ENCODE assay signal across 13 cellular contexts in the genomic region with DNA sequence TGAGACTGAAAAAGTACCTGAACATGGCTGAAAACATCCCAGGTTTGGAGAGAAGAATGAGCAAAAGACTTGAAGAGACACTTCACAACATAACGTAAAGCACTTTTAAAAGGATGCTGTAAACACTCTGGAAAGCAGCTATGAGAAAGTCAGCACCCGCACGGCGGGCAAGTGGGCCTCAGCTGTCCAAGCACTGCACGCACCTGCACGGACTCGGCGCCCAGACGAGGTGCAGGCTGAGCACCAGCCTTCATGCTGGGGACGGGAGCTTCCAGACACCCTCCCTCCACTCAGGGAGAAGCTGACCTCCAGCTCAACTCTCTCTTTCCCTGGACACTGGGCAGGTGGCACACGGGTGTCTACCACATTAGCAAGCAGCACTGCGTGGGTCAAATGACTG.
"Had no signal": no experiment of that assay in that cellular context is flagged by ENCODE, and none has a peak within 500 bp of the region (broad histone marks: within the 10 kb centered on the region; RNA-seq: fewer than 3 reads in every experiment).

No MANE protein-coding gene starts in this region.

- ATAC-seq: activated naive CD4-positive, alpha-beta T cell treated with anti-CD3 and anti-CD28 coated beads, Interleukin-2, amount 50 U/mL, for 72 hours had no signal

- H2AFZ ChIP-seq: parathyroid adenoma had no signal

- H3K27ac Mint-ChIP-seq: activated B cell treated with CpG ODN at 0.5 μM for 24 hours, endodermal cell had no signal

- H3K4me3 Mint-ChIP-seq: activated B cell treated with CpG ODN at 0.5 μM for 24 hours, endodermal cell had no signal

- DNase-seq: activated B cell treated with CpG ODN at 0.5 μM for 24 hours, brain microvascular endothelial cell, cerebellar nuclear complex, dermis blood vessel endothelial cell, endodermal cell, erythroblast, hypothalamus, retina, small intestine, tibial artery had no signal

- H3K9me3 Mint-ChIP-seq: activated B cell treated with CpG ODN at 0.5 μM for 24 hours; activated naive CD4-positive, alpha-beta T cell treated with anti-CD3 and anti-CD28 coated beads, Interleukin-2, amount 50 U/mL, for 72 hours; endodermal cell had no signal

- H3K27me3 ChIP-seq: brain microvascular endothelial cell, tibial artery, vagina had no signal

- H3K27me3 Mint-ChIP-seq: activated B cell treated with CpG ODN at 0.5 μM for 24 hours had no signal

- H3K4me3 ChIP-seq: tibial artery, vagina had no signal

- H3K27ac ChIP-seq: brain microvascular endothelial cell, parathyroid adenoma, tibial artery, vagina had no signal

- H3K4me1 ChIP-seq: parathyroid adenoma, tibial artery, vagina had no signal
